In genomic region chr13:49781791-49782190, GRCh38 we compare ENCODE assay signal across 6 cellular contexts.
"Had no signal": no experiment of that assay in that cellular context is flagged by ENCODE, and none has a peak within 500 bp of the region (broad histone marks: within the 10 kb centered on the region; RNA-seq: fewer than 3 reads in every experiment).

No MANE protein-coding gene starts in this region.

- H2AFZ ChIP-seq: GM23338 had no signal

- H3K4me3 Mint-ChIP-seq: GM23338, H9 had no signal

- H3K27ac Mint-ChIP-seq: GM23338, H9 had no signal

- H3K27ac ChIP-seq: HL-60 had no signal

- H3K4me2 ChIP-seq: GM23338 had no signal

- DNase-seq: H9, HCEC 1CT had no signal

- H3K9me3 Mint-ChIP-seq: GM23338, H9 had no signal

- H3K4me3 ChIP-seq: GM23338, K562 had no signal

- ATAC-seq: GM23338, HepG2, K562 had no signal
